8 cellular contexts compared by ENCODE assay signal in the genomic region with DNA sequence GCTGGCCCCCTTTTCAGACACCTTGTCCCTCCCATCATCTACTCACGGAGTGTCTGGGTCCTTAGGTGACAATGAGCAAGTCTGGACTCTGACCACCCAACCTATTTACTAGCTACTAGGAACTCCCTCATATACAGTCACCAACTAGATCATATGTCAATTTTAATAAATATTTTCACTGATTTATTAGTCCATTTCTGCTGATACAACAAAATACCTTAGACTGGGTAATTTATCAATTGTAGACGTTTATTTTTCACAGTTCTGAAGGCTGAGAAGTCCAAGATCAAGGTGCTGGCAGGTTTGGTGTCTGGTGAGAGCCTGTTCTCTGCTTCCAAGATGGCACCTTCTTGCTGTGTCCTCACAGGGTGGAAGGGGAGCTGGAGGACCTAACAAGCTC.
"Had no signal": no experiment of that assay in that cellular context is flagged by ENCODE, and none has a peak within 500 bp of the region (broad histone marks: within the 10 kb centered on the region; RNA-seq: fewer than 3 reads in every experiment).

No MANE protein-coding gene starts in this region.

- H2AFZ ChIP-seq: GM23248 had no signal

- H3K4me1 ChIP-seq: HAP-1 had no signal

- H3K4me3 ChIP-seq: GM23248, HAP-1 had no signal

- H3K27ac ChIP-seq: GM23248, HL-60 had no signal

- ATAC-seq: HCT116 had no signal

- H3K9me3 ChIP-seq: HAP-1 had no signal

- H3K9ac ChIP-seq: GM23248 had no signal

- DNase-seq: GM23248, GOT3, H7, HFFc6, KG1 had no signal

- H3K36me3 ChIP-seq: HAP-1 had no signal
